Comparison of ENCODE assay signal across 8 cellular contexts in genomic region chr14:24428628-24429394, GRCh38. TPM values are rescaled to one million over a fixed set of nuclear protein-coding genes. Genes with fewer than 3 reads are reported as not detected.
DNase-seq lines count a peak whose midpoint lies in the region; ATAC-seq and TF ChIP-seq lines count a peak whose summit lies in the region.

No MANE protein-coding gene starts in this region.

- H3K4me1 ChIP-seq in lung (ENCODE audit: control insufficient read depth in 2 of 2, insufficient read depth in 2 of 2, low read length in 2 of 2) (peaks cover 0 to 15% of the 10 kb centered on the region in 2 donors), tibial nerve (peaks cover 0 to 58% (median 28%) of the 10 kb centered on the region in 4 donors)

- DNase-seq in activated naive CD4-positive, alpha-beta T cell treated with anti-CD3 and anti-CD28 coated beads, Interleukin-2, amount 10 ng/mL, durations not matched to agents 7 days and 5 days: no peak
- no peak for DNase-seq in activated naive CD4-positive, alpha-beta T cell (lab: John Stamatoyannopoulos, UW)
- DNase-seq in lung (ENCODE audit: low spot score) (no peak), tibial nerve (ENCODE audit: low spot score in 2 of 2) (no peak), LoVo (ENCODE audit: low spot score) (no peak), NK-92 (lab: John Stamatoyannopoulos, UW; ENCODE audit: unreplicated experiment) (no peak)

- TF ChIP-seq CTCF in lung (IDR thresholded peaks at IDR 0.05; ENCODE audit: control extremely low read depth, extremely low read depth) (no peak), tibial nerve (IDR thresholded peaks at IDR 0.05) (no peak)

- peaks cover 72% of the 10 kb centered on the region for H3K4me1 Mint-ChIP-seq in activated naive CD4-positive, alpha-beta T cell treated with anti-CD3 and anti-CD28 coated beads, Interleukin-2, amount 10 ng/mL, durations not matched to agents 7 days and 5 days

- ATAC-seq in lung (ENCODE audit: insufficient read depth, low FRiP score) (no peak), GM18519 (IDR thresholded peaks at IDR 0.05; ENCODE audit: low FRiP score, unreplicated experiment) (no peak)

- H3K4me3 ChIP-seq in lung (no peak overlapping the region), tibial nerve (peak overlapping the region; percentile 61 to 96 (median 72))

- no peaks in the 10 kb centered on the region for H3K27me3 Mint-ChIP-seq in activated naive CD4-positive, alpha-beta T cell treated with anti-CD3 and anti-CD28 coated beads, Interleukin-2, amount 10 ng/mL, durations not matched to agents 7 days and 5 days

- TF ChIP-seq EP300 in tibial nerve (IDR thresholded peaks at IDR 0.05): no peak

- H3K9me3 ChIP-seq in lung (ENCODE audit: control insufficient read depth in 2 of 2, insufficient read depth in 1 of 2, low read length in 1 of 2) (no peaks in the 10 kb centered on the region), tibial nerve (no peaks in the 10 kb centered on the region)

- CTCF ChIA-PET in activated naive CD4-positive, alpha-beta T cell treated with anti-CD3 and anti-CD28 coated beads, Interleukin-2, amount 10 ng/mL, durations not matched to agents 7 days and 5 days (lab: Charles Lee): interaction anchor here (1.0 to 17.5 kb wide), 2 partner anchors 8 to 96 kb away, joined by 3 to 557 read pairs; partner anchors contain the start of genes ADCY4 and RIPK3

- H3K27ac ChIP-seq in angular gyrus (ENCODE audit: low read depth, low read length) (peak overlapping the region; percentile 80), lung (ENCODE audit: low read depth in 1 of 2, low read length in 1 of 2) (peak overlapping the region; percentile 97 to 99), tibial nerve (peak overlapping the region; percentile 95 to 99 (median 96))

- peak overlapping the region; percentile 93 for H3K27ac Mint-ChIP-seq in activated naive CD4-positive, alpha-beta T cell treated with anti-CD3 and anti-CD28 coated beads, Interleukin-2, amount 10 ng/mL, durations not matched to agents 7 days and 5 days

- H3K27me3 ChIP-seq in lung (ENCODE audit: control insufficient read depth, insufficient read depth): no peaks in the 10 kb centered on the region
- no peaks in the 10 kb centered on the region for H3K27me3 ChIP-seq in tibial nerve

- H3K36me3 Mint-ChIP-seq in activated naive CD4-positive, alpha-beta T cell treated with anti-CD3 and anti-CD28 coated beads, Interleukin-2, amount 10 ng/mL, durations not matched to agents 7 days and 5 days: peaks cover 20% of the 10 kb centered on the region

- H3K4me3 Mint-ChIP-seq in activated naive CD4-positive, alpha-beta T cell treated with anti-CD3 and anti-CD28 coated beads, Interleukin-2, amount 10 ng/mL, durations not matched to agents 7 days and 5 days: peak overlapping the region; percentile 77

- peaks cover 1% of the 10 kb centered on the region for H3K9me3 Mint-ChIP-seq in activated naive CD4-positive, alpha-beta T cell treated with anti-CD3 and anti-CD28 coated beads, Interleukin-2, amount 10 ng/mL, durations not matched to agents 7 days and 5 days

- no peak for TF ChIP-seq POLR2A in tibial nerve (IDR thresholded peaks at IDR 0.05)

- peaks cover 0 to 16% of the 10 kb centered on the region in 2 donors for H3K36me3 ChIP-seq in lung (ENCODE audit: control insufficient read depth in 2 of 2, insufficient read depth in 2 of 2, low read length in 2 of 2)
- H3K36me3 ChIP-seq in tibial nerve: peaks cover 0 to 27% (median 5%) of the 10 kb centered on the region in 3 donors

- 88 to 99% methylated on average over 13 to 18 of the region's 18 CpGs for WGBS in lung, 2 donors
- WGBS in tibial nerve, 2 donors: 83 to 86% methylated on average over 18 of the region's 18 CpGs

RNA-seq across cellular contexts. Expression of gene CBLN3, which starts 0.7 kb away (rescaled TPM):
- total RNA-seq in lung: 1 to 10 TPM; 1.7 to 4.9 TPM
- polyA plus RNA-seq in lung: 1 to 10 TPM; 1.9 to 2.1 TPM
- 1 to 10 TPM; 2.1 to 6.9 (median 5.1) TPM for total RNA-seq in tibial nerve

RNA-seq across cellular contexts. Expression of gene KHNYN, which starts 0.9 kb away (rescaled TPM):
- 10 to 100 TPM; 48.1 to 60.2 TPM for total RNA-seq in lung
- polyA plus RNA-seq in lung: 10 to 100 TPM; 27.0 to 34.1 TPM
- total RNA-seq in tibial nerve: 100 to 1,000 TPM in 1 of 4 donors, 10 to 100 TPM in 3; 66.8 to 106 (median 84.5) TPM

RNA-seq across cellular contexts. Expression of gene SDR39U1, which starts 13.8 kb away (rescaled TPM):
- total RNA-seq in lung (10 to 100 TPM; 19.5 to 57.1 TPM), tibial nerve (10 to 100 TPM; 37.9 to 64.9 (median 60.8) TPM)
- 10 to 100 TPM; 48.5 to 63.9 TPM for polyA plus RNA-seq in lung

RNA-seq across cellular contexts. Expression of gene NYNRIN, which starts 30.0 kb away (rescaled TPM):
- 10 to 100 TPM; 16.1 to 49.8 TPM for total RNA-seq in lung
- 1 to 10 TPM; 2.9 to 4.2 TPM for polyA plus RNA-seq in lung
- 10 to 100 TPM; 17.4 to 24.7 (median 19.4) TPM for total RNA-seq in tibial nerve
